ENCODE assay signal across 11 cellular contexts in the genomic region with DNA sequence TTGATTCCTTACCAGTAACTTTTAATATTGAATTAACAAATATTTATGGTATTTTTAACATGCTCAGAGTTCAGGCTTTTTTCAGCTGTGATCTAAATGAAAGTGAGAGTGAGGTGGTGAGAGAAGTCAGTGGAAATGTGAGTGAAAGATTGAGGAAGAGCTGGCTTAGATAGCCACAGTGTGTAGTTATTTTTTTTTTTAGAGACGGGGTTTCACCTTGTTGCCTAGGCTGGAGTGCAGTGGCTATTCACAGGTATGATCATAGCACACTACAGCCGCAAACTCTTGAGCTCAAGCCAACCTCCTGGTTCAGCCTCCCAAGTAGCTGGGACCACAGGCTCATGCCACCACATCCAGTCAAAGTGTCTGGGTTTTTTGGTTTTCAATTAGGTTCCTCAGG. TPM values are rescaled to one million over a fixed set of nuclear protein-coding genes. Genes with fewer than 3 reads are reported as not detected.
DNase-seq lines count a peak whose midpoint lies in the region; ATAC-seq and TF ChIP-seq lines count a peak whose summit lies in the region.
"Had no signal": no experiment of that assay in that cellular context is flagged by ENCODE, and none has a peak within 500 bp of the region (broad histone marks: within the 10 kb centered on the region; RNA-seq: fewer than 3 reads in every experiment).

No MANE protein-coding gene starts in this region.

- TF ChIP-seq CTCF in GM13977 (IDR thresholded peaks at IDR 0.05; ENCODE audit: extremely low read depth, insufficient read depth, missing control alignments) (no peak), PC-9 (conservative IDR thresholded peaks at IDR 0.05) (no peak), smooth muscle cell (IDR thresholded peaks at IDR 0.05; ENCODE audit: borderline replicate concordance, insufficient read depth, poor library complexity, severe bottlenecking) (no peak)

- no peak overlapping the region for H2AFZ ChIP-seq in PC-9
- no peak overlapping the region for H2AFZ ChIP-seq in smooth muscle cell (ENCODE audit: low read depth)

- POLR2A ChIA-PET in PC-9 (lab: Charles Lee; ENCODE audit: unreplicated experiment): interaction anchor here (0.6 kb wide), 2 partner anchors 14 to 18 kb away, joined by 3 to 11 read pairs; no protein-coding TSS in a partner anchor

- peaks cover 55% of the 10 kb centered on the region for H4K20me1 ChIP-seq in PC-9 (ENCODE audit: insufficient read depth)
- H4K20me1 ChIP-seq in smooth muscle cell (ENCODE audit: low read depth): peaks cover 100% of the 10 kb centered on the region

- WGBS in smooth muscle cell (ENCODE audit: low lambda C conversion rate): 87% methylated on average over 2 of the region's 2 CpGs

- H3K36me3 ChIP-seq in PC-9 (ENCODE audit: low read depth) (no peaks in the 10 kb centered on the region), smooth muscle cell (ENCODE audit: low read depth) (no peaks in the 10 kb centered on the region)
- H3K36me3 ChIP-seq: tibial artery had no signal

- intact Hi-C loops in PC-9 (cut with micrococcal nuclease; ENCODE audit: unreplicated experiment): no loop called here

- CTCF ChIA-PET in PC-9 (lab: Charles Lee): no interaction called here

- H3F3A ChIP-seq in PC-9 (ENCODE audit: insufficient read depth, low read depth): 0 out of 2 replicates have a peak, but pooled peaks cover 2% of the 10 kb centered on the region
- no peaks in the 10 kb centered on the region for H3F3A ChIP-seq in smooth muscle cell (ENCODE audit: low read depth)

- H3K27ac ChIP-seq in PC-9 (peak overlapping the region; percentile 18; the same call in 1 of the 2 replicates), smooth muscle cell (ENCODE audit: low read depth) (no peak overlapping the region)
- H3K27ac ChIP-seq: tibial artery had no signal

- H3K4me1 ChIP-seq in PC-9 (replicated peaks; ENCODE audit: insufficient read depth) (peaks cover 7% of the 10 kb centered on the region), smooth muscle cell (ENCODE audit: low read depth) (no peaks in the 10 kb centered on the region)

- H3K9ac ChIP-seq in smooth muscle cell (ENCODE audit: low read depth): no peak overlapping the region

- H3K4me3 ChIP-seq in PC-9 (no peak overlapping the region), smooth muscle cell (no peak overlapping the region)
- H3K4me3 ChIP-seq: tibial artery had no signal

- H3K79me2 ChIP-seq in PC-9 (ENCODE audit: low read depth): peaks cover 100% of the 10 kb centered on the region
- peaks cover 100% of the 10 kb centered on the region for H3K79me2 ChIP-seq in smooth muscle cell (ENCODE audit: low read depth)

- H3K9me3 ChIP-seq in PC-9 (ENCODE audit: insufficient read depth, low read depth): no peaks in the 10 kb centered on the region
- H3K9me3 ChIP-seq in smooth muscle cell (replicated peaks; ENCODE audit: low read depth): no peaks in the 10 kb centered on the region
- H3K9me3 ChIP-seq: tibial artery had no signal

- H3K27me3 ChIP-seq in PC-9 (ENCODE audit: insufficient read depth, low read depth) (no peaks in the 10 kb centered on the region), smooth muscle cell (ENCODE audit: low read depth) (no peaks in the 10 kb centered on the region)
- H3K27me3 ChIP-seq: tibial artery had no signal

- no peak overlapping the region for H3K4me2 ChIP-seq in PC-9
- no peak overlapping the region for H3K4me2 ChIP-seq in smooth muscle cell

- DNase-seq in GM13977 (ENCODE audit: low spot score) (peak; percentile 68), PC-9 (no peak), smooth muscle cell (lab: John Stamatoyannopoulos, UW; ENCODE audit: unreplicated experiment) (no peak), SHP77 (lab: John Stamatoyannopoulos, UW) (no peak), AG08396 (ENCODE audit: low spot score) (no peak)
- DNase-seq in activated CD4-positive, alpha-beta T cell treated with anti-CD3 and anti-CD28 coated beads, Interleukin-2, amount 50 U/mL, for 48 hours: no peak
- DNase-seq: hippocampal formation, NCI-H187 treated with DMSO at 0.1 percent for 48 hours, tibial artery had no signal

- H3K9me2 ChIP-seq in PC-9 (ENCODE audit: insufficient read depth): no peaks in the 10 kb centered on the region

- in situ Hi-C loops in GM13977 (cut with MboI; ENCODE audit: low pct_unique_long_range_greater_than_20kb, low sequenced_read_pairs, unreplicated experiment): no loop called here

- peak; percentile 65 for ATAC-seq in GM19372 (IDR thresholded peaks at IDR 0.05; ENCODE audit: low read depth, unreplicated experiment)
- ATAC-seq in HG02938 (IDR thresholded peaks at IDR 0.05; ENCODE audit: unreplicated experiment): peak; percentile 81

- no TSS peak for BruUV-seq in PC-9 (replicated peaks; lab: Mats Ljungman, UMichigan)

RNA-seq across cellular contexts. Expression of a gene that starts 10.9 kb away (rescaled TPM):
- total RNA-seq in PC-9 (2021): 63.0 and 73.2 TPM in 2 replicates
- 123 and 133 TPM in 2 replicates for total RNA-seq in smooth muscle cell
- polyA plus RNA-seq in smooth muscle cell: 59.1 and 68.7 TPM in 2 replicates
